Comparison of ENCODE assay signal across 13 cellular contexts in genomic region chr2:191386938-191387536, GRCh38.
DNase-seq lines count a peak whose midpoint lies in the region; ATAC-seq, FAIRE-seq and TF ChIP-seq lines count a peak whose summit lies in the region.
"Had no signal": no experiment of that assay in that cellular context is flagged by ENCODE, and none has a peak within 500 bp of the region (broad histone marks: within the 10 kb centered on the region; RNA-seq: fewer than 3 reads in every experiment).

No MANE protein-coding gene starts in this region.

- in situ Hi-C loops in astrocyte of the spinal cord (cut with HindIII; ENCODE audit: low sequenced_read_pairs): no loop called here

- H3K79me1 ChIP-seq in H9 (ENCODE audit: insufficient read depth, low read depth, low read length, poor library complexity, severe bottlenecking): no peaks in the 10 kb centered on the region

- no peak overlapping the region for H3K14ac ChIP-seq in H9 (ENCODE audit: insufficient read depth, low read length)

- BruUV-seq in HCT116 (replicated peaks; lab: Mats Ljungman, UMichigan): no TSS peak

- WGBS in H9 (ENCODE audit: extremely low coverage, insufficient read length, low lambda C conversion rate): no CpG with 5 or more reads among the region's 7 CpGs
- 87 to 91% methylated on average over 7 of the region's 7 CpGs for WGBS in pancreas, 2 donors

- H3K9me3 Mint-ChIP-seq in natural killer cell treated with Interleukin-12 subunit alpha and Interleukin-12 subunit beta and Interleukin-15 and Interleukin-18, amount 100 ng/mL, for 72 hours: no peaks in the 10 kb centered on the region
- no peaks in the 10 kb centered on the region for H3K9me3 Mint-ChIP-seq in H9

- no peak overlapping the region for H2BK5ac ChIP-seq in H9 (ENCODE audit: insufficient read length, low read length)

- no peaks in the 10 kb centered on the region for H3K36me3 Mint-ChIP-seq in natural killer cell treated with Interleukin-12 subunit alpha and Interleukin-12 subunit beta and Interleukin-15 and Interleukin-18, amount 100 ng/mL, for 72 hours
- H3K36me3 Mint-ChIP-seq in H9 (ENCODE audit: insufficient read depth in 1 of 3, low read depth in 3 of 3): peaks cover 27 to 62% (median 57%) of the 10 kb centered on the region in 3 experiments; a peak in 6 of 7 replicates

- H2BK15ac ChIP-seq in H9 (ENCODE audit: low read depth, low read length): no peak overlapping the region

- H3K56ac ChIP-seq in H9 (ENCODE audit: insufficient read length, low read depth, low read length): no peak overlapping the region

- no peak overlapping the region for H2AFZ ChIP-seq in ACC112 (ENCODE audit: low read length, unreplicated experiment)
- no peak overlapping the region for H2AFZ ChIP-seq in HCT116 (ENCODE audit: low read depth, low read length, poor library complexity, severe bottlenecking)
- no peak overlapping the region for H2AFZ ChIP-seq in H9 (ENCODE audit: low read length)

- no peaks in the 10 kb centered on the region for H3K4me1 Mint-ChIP-seq in natural killer cell treated with Interleukin-12 subunit alpha and Interleukin-12 subunit beta and Interleukin-15 and Interleukin-18, amount 100 ng/mL, for 72 hours (ENCODE audit: low read depth in 2 of 2)
- H3K4me1 Mint-ChIP-seq in H9: no peaks in the 10 kb centered on the region

- no peak overlapping the region for H3K27ac Mint-ChIP-seq in natural killer cell treated with Interleukin-12 subunit alpha and Interleukin-12 subunit beta and Interleukin-15 and Interleukin-18, amount 100 ng/mL, for 72 hours
- no peak overlapping the region for H3K27ac Mint-ChIP-seq in H9

- H2BK120ac ChIP-seq in H9 (ENCODE audit: low read depth, low read length, poor library complexity, severe bottlenecking): no peak overlapping the region

- H3K4ac ChIP-seq in H9 (ENCODE audit: low read depth, low read length): no peak overlapping the region

- peaks cover 37% of the 10 kb centered on the region for H3K36me3 ChIP-seq in ACC112 (ENCODE audit: insufficient read depth, low read length)
- peaks cover 12 to 16% of the 10 kb centered on the region in 2 experiments; a peak in 3 of 4 replicates for H3K36me3 ChIP-seq in HCT116 (ENCODE audit: control insufficient read depth in 1 of 2, insufficient read depth in 2 of 2, low read length in 2 of 2)
- H3K36me3 ChIP-seq in pancreas: peaks cover 0 to 33% (median 16%) of the 10 kb centered on the region in 3 donors

- no peaks in the 10 kb centered on the region for H3K9me2 ChIP-seq in HCT116 (ENCODE audit: insufficient read depth)

- H4K20me1 ChIP-seq in HCT116 (ENCODE audit: insufficient read depth) (no peaks in the 10 kb centered on the region), H9 (ENCODE audit: control insufficient read depth, insufficient read depth, insufficient read length) (no peaks in the 10 kb centered on the region)

- H4K8ac ChIP-seq in H9 (replicated peaks; ENCODE audit: insufficient read length, low read depth, low read length): no peak overlapping the region

- no peak overlapping the region for H2BK12ac ChIP-seq in H9 (ENCODE audit: insufficient read length, low read depth, low read length)

- RAD21 ChIA-PET in HCT116 (lab: Charles Lee; ENCODE audit: low non-redundant PET in 1 of 2, low total read pairs in 2 of 2, uncharacterized antibody in 2 of 2, unreplicated experiment in 2 of 2): no interaction called here

- no peak for TF ChIP-seq POLR2A in HCT116 (IDR thresholded peaks at IDR 0.05; ENCODE audit: borderline replicate concordance, extremely low read depth, insufficient read depth, insufficient read length)

- H3K4me3 ChIP-seq in ACC112 (ENCODE audit: low read depth, low read length): no peak overlapping the region
- H3K4me3 ChIP-seq in HCT116 (replicated peaks in 1 of 2; ENCODE audit: low read depth in 1 of 2, low read length in 2 of 2): no peak overlapping the region
- no peak overlapping the region for H3K4me3 ChIP-seq in astrocyte of the spinal cord (ENCODE audit: low read depth, low read length)
- no peak overlapping the region for H3K4me3 ChIP-seq in pancreas
- H3K4me3 ChIP-seq: mucosa of descending colon had no signal

- H3K9me3 ChIP-seq in HCT116 (ENCODE audit: control insufficient read depth in 1 of 2, insufficient read depth in 1 of 2, low read depth in 1 of 2, low read length in 2 of 2): no peaks in the 10 kb centered on the region
- no peaks in the 10 kb centered on the region for H3K9me3 ChIP-seq in H9 (ENCODE audit: control insufficient read depth, low read depth, low read length)
- H3K9me3 ChIP-seq in pancreas: no peaks in the 10 kb centered on the region
- H3K9me3 ChIP-seq: mucosa of descending colon had no signal

- H3K4me2 ChIP-seq in HCT116 (ENCODE audit: low read length) (peak overlapping the region; percentile 48), H9 (ENCODE audit: insufficient read depth, insufficient read length, low read length) (no peak overlapping the region)

- H3K4me1 ChIP-seq in ACC112 (ENCODE audit: control insufficient read depth, insufficient read depth, low read length, unreplicated experiment) (peaks cover 47% of the 10 kb centered on the region), HCT116 (ENCODE audit: control insufficient read depth in 1 of 2, insufficient read depth in 2 of 2, low read length in 2 of 2) (peaks cover 0 to 25% of the 10 kb centered on the region in 2 experiments; a peak in 3 of 4 replicates), H9 (ENCODE audit: insufficient read depth, low read length) (no peaks in the 10 kb centered on the region), pancreas (peaks cover 10 to 18% (median 16%) of the 10 kb centered on the region in 3 donors)

- POLR2A ChIA-PET in HCT116 (lab: Charles Lee): no interaction called here

- no peak overlapping the region for H3K23ac ChIP-seq in H9 (ENCODE audit: insufficient read length, low read depth, low read length)

- no peaks in the 10 kb centered on the region for H3K79me2 ChIP-seq in ACC112 (ENCODE audit: control insufficient read depth, insufficient read depth, low read length, unreplicated experiment)
- no peaks in the 10 kb centered on the region for H3K79me2 ChIP-seq in HCT116 (ENCODE audit: insufficient read depth, low read length)
- H3K79me2 ChIP-seq in H9 (ENCODE audit: insufficient read depth, low read length): no peaks in the 10 kb centered on the region

- H3T11ph ChIP-seq in H9 (ENCODE audit: low read length): no peak overlapping the region

- peak; percentile 63 for ATAC-seq in HCT116
- no peak for ATAC-seq in natural killer cell treated with Interleukin-12 subunit alpha and Interleukin-12 subunit beta and Interleukin-15 and Interleukin-18, amount 100 ng/mL, for 72 hours
- ATAC-seq in GM19324 (IDR thresholded peaks at IDR 0.05; ENCODE audit: low FRiP score, unreplicated experiment): no peak
- ATAC-seq in pancreas: no peak
- ATAC-seq: mucosa of descending colon had no signal

- no peak for TF ChIP-seq CTCF in HCT116 (IDR thresholded peaks at IDR 0.05 in 2 of 3, conservative IDR thresholded peaks at IDR 0.05 in 1 of 3; ENCODE audit: borderline replicate concordance in 1 of 3, insufficient read depth in 1 of 3, low read depth in 2 of 3, low read length in 2 of 3)
- TF ChIP-seq CTCF in astrocyte of the spinal cord (IDR thresholded peaks at IDR 0.05; ENCODE audit: low read depth, low read length): no peak
- TF ChIP-seq CTCF in H9 (conservative IDR thresholded peaks at IDR 0.05): no peak
- TF ChIP-seq CTCF in pancreas (IDR thresholded peaks at IDR 0.05): no peak

- no peaks in the 10 kb centered on the region for H3K23me2 ChIP-seq in H9 (ENCODE audit: insufficient read length, low read depth, low read length, poor library complexity, severe bottlenecking)

- no peak overlapping the region for H2BK20ac ChIP-seq in H9 (ENCODE audit: low read depth, low read length, poor library complexity, severe bottlenecking)

- H3K18ac ChIP-seq in H9 (ENCODE audit: insufficient read length, low read depth, low read length): no peak overlapping the region

- CTCF ChIA-PET in HCT116 (lab: Charles Lee): no interaction called here

- H4K91ac ChIP-seq in H9 (ENCODE audit: insufficient read length, low read depth, low read length): no peak overlapping the region

- H3K4me3 Mint-ChIP-seq in natural killer cell treated with Interleukin-12 subunit alpha and Interleukin-12 subunit beta and Interleukin-15 and Interleukin-18, amount 100 ng/mL, for 72 hours: no peak overlapping the region
- H3K4me3 Mint-ChIP-seq in H9: no peak overlapping the region

- DNase-seq in HCT116 (ENCODE audit: low read depth, low spot score) (no peak), astrocyte of the spinal cord (ENCODE audit: low read depth, low spot score) (peak; percentile 86), kidney glomerular epithelial cell (lab: John Stamatoyannopoulos, UW) (peak; percentile 85), H9 (no peak), pancreas (no peak)
- DNase-seq in natural killer cell treated with Interleukin-12 subunit alpha and Interleukin-12 subunit beta and Interleukin-15 and Interleukin-18, amount 100 ng/mL, for 72 hours (ENCODE audit: low spot score): no peak
- DNase-seq: activated CD4-positive, alpha-beta T cell treated with anti-CD3 and anti-CD28 coated beads for 1 hour; activated naive CD4-positive, alpha-beta T cell; C1 segment of cervical spinal cord; mucosa of descending colon; NCI-H2227 treated with DMSO at 0.1 percent for 48 hours had no signal

- TF ChIP-seq RAD21 in HCT116 (IDR thresholded peaks at IDR 0.05; ENCODE audit: low read depth): no peak

- H3K9ac ChIP-seq in HCT116 (ENCODE audit: low read length): no peak overlapping the region
- H3K9ac ChIP-seq in H9 (ENCODE audit: extremely low read depth, insufficient read length, low read length): no peak overlapping the region

- peak overlapping the region; percentile 58 for H3K27ac ChIP-seq in ACC112 (ENCODE audit: low read depth, low read length)
- H3K27ac ChIP-seq in HCT116 (ENCODE audit: low read depth, low read length): peak overlapping the region; percentile 21; the same call in 1 of the 2 replicates
- no peak overlapping the region for H3K27ac ChIP-seq in H9 (ENCODE audit: insufficient read length, low read depth, low read length)
- H3K27ac ChIP-seq in pancreas: no peak overlapping the region

- H2AK5ac ChIP-seq in H9 (ENCODE audit: insufficient read length, low read length): no peak overlapping the region

- peaks cover 2 to 10% of the 10 kb centered on the region in 2 donors for H3K27me3 Mint-ChIP-seq in natural killer cell treated with Interleukin-12 subunit alpha and Interleukin-12 subunit beta and Interleukin-15 and Interleukin-18, amount 100 ng/mL, for 72 hours
- H3K27me3 Mint-ChIP-seq in H9 (ENCODE audit: low read depth): no peaks in the 10 kb centered on the region

- H3K27me3 ChIP-seq in ACC112 (ENCODE audit: insufficient read depth, low read length) (no peaks in the 10 kb centered on the region), HCT116 (ENCODE audit: insufficient read depth, low read length) (no peaks in the 10 kb centered on the region), H9 (ENCODE audit: insufficient read depth, low read length) (no peaks in the 10 kb centered on the region), pancreas (no peaks in the 10 kb centered on the region)

- intact Hi-C loops in HCT116 (cut with micrococcal nuclease) (no loop called here), pancreas (cut with DNase I) (no loop called here)

- H4K5ac ChIP-seq in H9 (ENCODE audit: insufficient read length, low read depth, low read length): no peak overlapping the region

- FAIRE-seq in pancreas (lab: Jason Lieb, UNC): no peak

Comparison
In these comparisons a context has a peak if more than half of its experiments do, and no peak if none do; other contexts are left out.
1. H3K27ac ChIP-seq: peak in ACC112 (single experiment) and HCT116 (single experiment); none in H9 (single experiment) and pancreas (0 of 4).
2. DNase-seq: peak in astrocyte of the spinal cord (single experiment) and kidney glomerular epithelial cell (single experiment); none in HCT116 (single experiment), natural killer cell treated with Interleukin-12 subunit alpha and Interleukin-12 subunit beta and Interleukin-15 and Interleukin-18, amount 100 ng/mL, for 72 hours (single experiment), H9 (single experiment) and pancreas (0 of 6).